Comparison of ENCODE assay signal across 24 cellular contexts in genomic region chr19:35176183-35176570, GRCh38. TPM values are rescaled to one million over a fixed set of nuclear protein-coding genes. Genes with fewer than 3 reads are reported as not detected.
A peak's percentile ranks its signal among the peaks of the same experiment; 100 is the strongest.
DNase-seq lines count a peak whose midpoint lies in the region; ATAC-seq, FAIRE-seq and TF ChIP-seq lines count a peak whose summit lies in the region.
"Had no signal": no experiment of that assay in that cellular context is flagged by ENCODE, and none has a peak within 500 bp of the region (broad histone marks: within the 10 kb centered on the region; RNA-seq: fewer than 3 reads in every experiment).

No MANE protein-coding gene starts in this region.

- H3K4me1 Mint-ChIP-seq in CD8-positive, alpha-beta T cell (ENCODE audit: low read depth) = peaks cover 38% of the 10 kb centered on the region
- H3K4me1 Mint-ChIP-seq in naive thymus-derived CD8-positive, alpha-beta T cell = peaks cover 8 to 62% (median 56%) of the 10 kb centered on the region in 4 donors

- no peaks in the 10 kb centered on the region for H3K9me3 Mint-ChIP-seq in CD8-positive, alpha-beta T cell
- peaks cover 0 to 4% (median 0%) of the 10 kb centered on the region in 9 donors for H3K9me3 Mint-ChIP-seq in naive thymus-derived CD8-positive, alpha-beta T cell

- H3K27me3 Mint-ChIP-seq in CD8-positive, alpha-beta T cell (ENCODE audit: low read depth) = no peaks in the 10 kb centered on the region
- H3K27me3 Mint-ChIP-seq in naive thymus-derived CD8-positive, alpha-beta T cell = no peaks in the 10 kb centered on the region

- no peaks in the 10 kb centered on the region for H3K27me3 ChIP-seq in CD8-positive, alpha-beta T cell (ENCODE audit: insufficient read depth, low read length)
- H3K27me3 ChIP-seq in adipocyte (replicated peaks; ENCODE audit: control insufficient read depth, insufficient read depth, low read length) = no peaks in the 10 kb centered on the region

- H3K4me3 Mint-ChIP-seq in CD8-positive, alpha-beta T cell = no peak overlapping the region
- no peak overlapping the region for H3K4me3 Mint-ChIP-seq in naive thymus-derived CD8-positive, alpha-beta T cell

- no peak overlapping the region for H3K27ac ChIP-seq in A549
- no peak overlapping the region for H3K27ac ChIP-seq in CD8-positive, alpha-beta T cell (ENCODE audit: low read depth, low read length)
- H3K27ac ChIP-seq: C4-2B had no signal

- H3K4me3 ChIP-seq in A549 (no peak overlapping the region), adipocyte (ENCODE audit: low read length) (no peak overlapping the region)
- H3K4me3 ChIP-seq in CD8-positive, alpha-beta T cell (ENCODE audit: low read depth, low read length) = no peak overlapping the region

- peak overlapping the region; percentile 77 for H3K27ac Mint-ChIP-seq in CD8-positive, alpha-beta T cell
- H3K27ac Mint-ChIP-seq in naive thymus-derived CD8-positive, alpha-beta T cell = peak overlapping the region in 8 of 10 donors; percentile 66 to 87 (median 80)

- H3K4me1 ChIP-seq in A549 = no peaks in the 10 kb centered on the region
- peaks cover 45% of the 10 kb centered on the region for H3K4me1 ChIP-seq in CD8-positive, alpha-beta T cell (ENCODE audit: insufficient read depth, low read length)
- H3K4me1 ChIP-seq in adipocyte (ENCODE audit: control insufficient read depth, insufficient read depth, low read length) = peaks cover 14% of the 10 kb centered on the region

- no peak for TF ChIP-seq CTCF in A549 (IDR thresholded peaks at IDR 0.05)
- no peak for TF ChIP-seq CTCF in CD8-positive, alpha-beta T cell (IDR thresholded peaks at IDR 0.05)
- TF ChIP-seq CTCF in GM13976 (IDR thresholded peaks at IDR 0.05; ENCODE audit: borderline replicate concordance, control extremely low read depth, extremely low read depth, insufficient read depth, missing control alignments) = no peak

- WGBS in A549 (ENCODE audit: missing lambda C conversion rate) = 43% methylated on average over 3 of the region's 3 CpGs

- FAIRE-seq in A549 (lab: Jason Lieb, UNC) = peak; percentile 74
- FAIRE-seq: G401.6 had no signal

- DNase-seq in A549 (ENCODE audit: low read depth in 1 of 2, low spot score in 1 of 2) = no peak
- no peak for DNase-seq in CD8-positive, alpha-beta T cell
- no peak for DNase-seq in adipocyte (ENCODE audit: low read depth)
- DNase-seq in naive thymus-derived CD8-positive, alpha-beta T cell = no peak
- no peak for DNase-seq in T1000 (lab: John Stamatoyannopoulos, UW)
- no peak for DNase-seq in GM13976 (ENCODE audit: low spot score)
- DNase-seq in NCI-H2227 (lab: John Stamatoyannopoulos, UW; ENCODE audit: unreplicated experiment) = no peak
- no peak for DNase-seq in NCI-H2029 (lab: John Stamatoyannopoulos, UW)
- DNase-seq: DND-41; H7; Karpas-422; MM.1S; NCI-H1105; NCI-H1694; NCI-H345; NCI-H526 treated with DMSO at 0.1 percent for 48 hours; NK-92 treated with Interleukin-12 subunit alpha and Interleukin-12 subunit beta, amount 100 ng/mL, for 24 hours; SHP77 treated with DMSO at 0.1 percent for 48 hours had no signal

- intact Hi-C loops in CD8-positive, alpha-beta T cell (cut with DNase I, micrococcal nuclease) = no loop called here

- no peak for TF ChIP-seq EP300 in A549 (IDR thresholded peaks at IDR 0.05)

- CTCF ChIA-PET in A549 (lab: Yijun Ruan, JAX) = interaction anchor here (1.4 to 1.8 kb wide), 3 partner anchors 10 to 41 kb away, joined by 3 to 5 read pairs (median 4); partner anchors contain the start of gene LGI4
- CTCF ChIA-PET in CD8-positive, alpha-beta T cell (lab: Charles Lee) = no interaction called here

- in situ Hi-C loops in GM13976 (cut with MboI; ENCODE audit: low sequenced_read_pairs, unreplicated experiment) = no loop called here

- peak overlapping the region; percentile 52 for H3K9ac ChIP-seq in adipocyte (ENCODE audit: low read length)

- H3K9me3 ChIP-seq in A549 (peaks cover 15% of the 10 kb centered on the region), adipocyte (ENCODE audit: control insufficient read depth, low read length) (no peaks in the 10 kb centered on the region)
- no peaks in the 10 kb centered on the region for H3K9me3 ChIP-seq in CD8-positive, alpha-beta T cell (ENCODE audit: low read length)

- H3K36me3 Mint-ChIP-seq in CD8-positive, alpha-beta T cell = peaks cover 6% of the 10 kb centered on the region
- peaks cover 0 to 11% (median 0%) of the 10 kb centered on the region in 3 donors for H3K36me3 Mint-ChIP-seq in naive thymus-derived CD8-positive, alpha-beta T cell

- TF ChIP-seq RAD21 in A549 (conservative IDR thresholded peaks at IDR 0.05 in 1 of 2, IDR thresholded peaks at IDR 0.05 in 1 of 2) = no peak

- no peak for TF ChIP-seq POLR2A in A549 (IDR thresholded peaks at IDR 0.05; ENCODE audit: low read length)

- POLR2A ChIA-PET in A549 (lab: Yijun Ruan, JAX) = interaction anchor here (0.5 kb wide), 1 partner anchor 58 kb away, joined by 4 read pairs; no protein-coding TSS in a partner anchor
- POLR2A ChIA-PET in CD8-positive, alpha-beta T cell (lab: Charles Lee) = interaction anchor here (1.3 kb wide), 1 partner anchor 18 kb away, joined by 3 read pairs; no protein-coding TSS in a partner anchor
- POLR2A ChIA-PET in naive thymus-derived CD8-positive, alpha-beta T cell (lab: Charles Lee) = interaction anchor here (0.6 to 1.4 kb wide), 5 partner anchors 12 to 36 kb away, joined by 3 to 5 read pairs (median 3); partner anchors contain the start of gene FXYD5

- no peak for ATAC-seq in A549
- ATAC-seq in CD8-positive, alpha-beta T cell = no peak
- no peak for ATAC-seq in naive thymus-derived CD8-positive, alpha-beta T cell
- ATAC-seq: SK-N-SH treated with all-trans-retinoic acid at 6 μM for 48 hours had no signal

- H3K36me3 ChIP-seq in CD8-positive, alpha-beta T cell (ENCODE audit: insufficient read depth, low read length) = peaks cover 7% of the 10 kb centered on the region
- no peaks in the 10 kb centered on the region for H3K36me3 ChIP-seq in adipocyte (ENCODE audit: control insufficient read depth, insufficient read depth, low read length, severe bottlenecking)

- no peak overlapping the region for H3K4me2 ChIP-seq in A549

RNA-seq across cellular contexts. Expression of gene FXYD5, which starts 21.6 kb away (rescaled TPM):
- polyA plus RNA-seq in A549 (2011; rRNA removed) (70.8 and 77.3 TPM in 2 replicates), A549 (2017; fragmentation: RNase III; extraction: RNeasy Plus Mini Kit Qiagen cat#74134 plus additional on column Dnase treatment) (106 to 116 TPM (median 113 TPM) in 3 replicates)
- polyA plus RNA-seq in A549 (2012; cell fraction: cytosol; rRNA removed) = 191 and 198 TPM in 2 replicates
- 126 and 158 TPM in 2 replicates for polyA plus RNA-seq in A549 (2012; cell fraction: nucleus; rRNA removed)
- polyA minus RNA-seq in A549 (2011; rRNA and poly(A)+ RNA removed) = 154 and 174 TPM in 2 replicates
- total RNA-seq in CD8-positive, alpha-beta T cell = 100 to 1,000 TPM; 426 to 440 TPM
- 100 to 1,000 TPM; 339 to 351 TPM for total RNA-seq in naive thymus-derived CD8-positive, alpha-beta T cell
- 100 to 1,000 TPM; 281 to 544 (median 452) TPM for polyA plus RNA-seq in naive thymus-derived CD8-positive, alpha-beta T cell

RNA-seq across cellular contexts. Expression of gene FXYD7, which starts 33.1 kb away (rescaled TPM):
- polyA plus RNA-seq in A549 (2011; rRNA removed) (not detected in 2 replicates), A549 (2017; fragmentation: RNase III; extraction: RNeasy Plus Mini Kit Qiagen cat#74134 plus additional on column Dnase treatment) (0.15 TPM in 1 of 3 replicates, not detected in the others)
- 0.20 and 0.21 TPM in 2 replicates for polyA plus RNA-seq in A549 (2012; cell fraction: cytosol; rRNA removed)
- polyA plus RNA-seq in A549 (2012; cell fraction: nucleus; rRNA removed) = 0.09 and 0.12 TPM in 2 replicates
- polyA minus RNA-seq in A549 (2011; rRNA and poly(A)+ RNA removed) = not detected in 2 replicates
- total RNA-seq in CD8-positive, alpha-beta T cell = 10 to 100 TPM; 12.1 to 13.5 TPM
- total RNA-seq in naive thymus-derived CD8-positive, alpha-beta T cell = 1 to 10 TPM; 5.4 to 6.4 TPM
- polyA plus RNA-seq in naive thymus-derived CD8-positive, alpha-beta T cell = 10 to 100 TPM in 1 of 3 donors, 1 to 10 TPM in 2; 3.7 to 10.2 (median 8.8) TPM
- total RNA-seq: RPMI7951 had no signal

RNA-seq across cellular contexts. Expression of gene FXYD1, which starts 37.6 kb away (rescaled TPM):
- not detected in 2 replicates for polyA plus RNA-seq in A549 (2011; rRNA removed)
- polyA plus RNA-seq in A549 (2012; cell fraction: cytosol; rRNA removed) = 0.06 and 0.13 TPM in 2 replicates
- polyA plus RNA-seq in A549 (2012; cell fraction: nucleus; rRNA removed) = 0.10 and 0.13 TPM in 2 replicates
- not detected in 3 replicates for polyA plus RNA-seq in A549 (2017; fragmentation: RNase III; extraction: RNeasy Plus Mini Kit Qiagen cat#74134 plus additional on column Dnase treatment)
- polyA minus RNA-seq in A549 (2011; rRNA and poly(A)+ RNA removed) = not detected in 2 replicates
- 1 to 10 TPM; 1.2 to 2.4 TPM for total RNA-seq in CD8-positive, alpha-beta T cell
- 1 to 10 TPM in 1 of 2 experiments, not detected in 1; 1.1 TPM for total RNA-seq in naive thymus-derived CD8-positive, alpha-beta T cell
- under 1 TPM in 2 of 3 donors, not detected in 1; 0.77 TPM for polyA plus RNA-seq in naive thymus-derived CD8-positive, alpha-beta T cell
- total RNA-seq: A673, RPMI7951 had no signal

RNA-seq across cellular contexts. Expression of gene LGI4, which starts 41.3 kb away (rescaled TPM):
- polyA plus RNA-seq in A549 (2011; rRNA removed) (0.06 and 0.13 TPM in 2 replicates), A549 (2017; fragmentation: RNase III; extraction: RNeasy Plus Mini Kit Qiagen cat#74134 plus additional on column Dnase treatment) (0.09 to 0.16 TPM (median 0.12 TPM) in 3 replicates)
- 0.06 and 0.09 TPM in 2 replicates for polyA plus RNA-seq in A549 (2012; cell fraction: cytosol; rRNA removed)
- 0.92 and 1.1 TPM in 2 replicates for polyA plus RNA-seq in A549 (2012; cell fraction: nucleus; rRNA removed)
- polyA minus RNA-seq in A549 (2011; rRNA and poly(A)+ RNA removed) = 0.21 and 0.29 TPM in 2 replicates
- total RNA-seq in CD8-positive, alpha-beta T cell = under 1 TPM; 0.72 to 0.90 TPM
- total RNA-seq in naive thymus-derived CD8-positive, alpha-beta T cell = 1 to 10 TPM in 1 of 2 experiments, under 1 TPM in 1; 0.52 to 1.6 TPM
- under 1 TPM in 1 of 3 donors, not detected in 2; 0.18 TPM for polyA plus RNA-seq in naive thymus-derived CD8-positive, alpha-beta T cell
- total RNA-seq: A673 had no signal

RNA-seq across cellular contexts. Expression of gene FAM187B, which starts 52.4 kb away (rescaled TPM):
- polyA plus RNA-seq in A549 (2011; rRNA removed) = not detected in 2 replicates
- not detected in 2 replicates for polyA plus RNA-seq in A549 (2012; cell fraction: cytosol; rRNA removed)
- polyA plus RNA-seq in A549 (2012; cell fraction: nucleus; rRNA removed) = not detected in 2 replicates
- not detected in 3 replicates for polyA plus RNA-seq in A549 (2017; fragmentation: RNase III; extraction: RNeasy Plus Mini Kit Qiagen cat#74134 plus additional on column Dnase treatment)
- not detected in 2 replicates for polyA minus RNA-seq in A549 (2011; rRNA and poly(A)+ RNA removed)
- not detected for total RNA-seq in CD8-positive, alpha-beta T cell
- total RNA-seq in naive thymus-derived CD8-positive, alpha-beta T cell = not detected
- polyA plus RNA-seq in naive thymus-derived CD8-positive, alpha-beta T cell = not detected
- total RNA-seq: A673, H7, OCI-LY7, RPMI7951 had no signal
